In the genomic region with DNA sequence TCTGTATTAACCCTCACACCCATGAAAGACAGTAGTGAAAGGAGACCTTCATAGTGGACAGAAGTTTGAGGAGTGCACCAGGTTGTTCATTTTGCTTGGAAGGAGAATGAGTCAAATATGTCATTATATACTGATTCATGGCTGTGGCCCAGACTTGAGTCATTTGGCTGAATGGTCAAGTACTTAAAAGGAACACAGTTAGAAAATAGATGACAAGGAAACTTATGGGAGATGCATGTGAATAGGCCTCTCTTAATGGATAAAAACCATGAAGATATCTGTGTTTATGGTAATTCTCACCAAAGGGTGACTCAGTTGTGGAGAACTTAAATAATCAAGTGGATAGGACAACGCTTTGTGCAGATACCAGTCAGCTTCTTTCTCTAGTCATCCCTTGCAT, we compare ENCODE assay signal across 15 cellular contexts.
A peak's percentile ranks its signal among the peaks of the same experiment; 100 is the strongest.
DNase-seq lines count a peak whose midpoint lies in the region; ATAC-seq and TF ChIP-seq lines count a peak whose summit lies in the region.
"Had no signal": no experiment of that assay in that cellular context is flagged by ENCODE, and none has a peak within 500 bp of the region (broad histone marks: within the 10 kb centered on the region; RNA-seq: fewer than 3 reads in every experiment).

No MANE protein-coding gene starts in this region.

- H3K27ac ChIP-seq in mesenchymal stem cell (ENCODE audit: low read length, poor library complexity, severe bottlenecking): no peak overlapping the region

- no peak overlapping the region for H3K18ac ChIP-seq in mesenchymal stem cell (ENCODE audit: low read depth in 1 of 2, low read length in 2 of 2)

- DNase-seq in HT1080 (ENCODE audit: low read depth): peak; percentile 68
- peak; percentile 48 for DNase-seq in RPMI7951 (ENCODE audit: low read depth)
- peak; percentile 77 for DNase-seq in epithelial cell of esophagus (ENCODE audit: low read depth)
- DNase-seq in mesenchymal stem cell: peak; percentile 45
- no peak for DNase-seq in stimulated activated CD8-positive, alpha-beta memory T cell treated with anti-CD3 and anti-CD28 coated beads, Interleukin-4, amount 100 ng/mL, for 48 hours
- DNase-seq in OCI-M2 (lab: John Stamatoyannopoulos, UW; ENCODE audit: unreplicated experiment): no peak
- DNase-seq: C1 segment of cervical spinal cord; CD4-positive, alpha-beta T cell; DMS153; DMS79 treated with DMSO at 0.1 percent for 48 hours; EL; GDM1; GOT3; H9 had no signal

- H3K27me3 ChIP-seq in mesenchymal stem cell (ENCODE audit: control insufficient read depth in 1 of 2, insufficient read depth in 1 of 2, low read length in 2 of 2): no peaks in the 10 kb centered on the region

- H4K8ac ChIP-seq in mesenchymal stem cell (ENCODE audit: low read length): no peak overlapping the region

- H3K4me2 ChIP-seq in mesenchymal stem cell (ENCODE audit: low read length, poor library complexity, severe bottlenecking): no peak overlapping the region

- H2BK5ac ChIP-seq in mesenchymal stem cell (ENCODE audit: low read depth, low read length, poor library complexity, severe bottlenecking): no peak overlapping the region

- no peak overlapping the region for H3K4ac ChIP-seq in mesenchymal stem cell (ENCODE audit: low read depth in 1 of 2, low read length in 2 of 2)

- no peak overlapping the region for H3K9ac ChIP-seq in mesenchymal stem cell (ENCODE audit: low read length)

- no peak overlapping the region for H2AFZ ChIP-seq in mesenchymal stem cell (ENCODE audit: low read depth, low read length)

- H3K14ac ChIP-seq in mesenchymal stem cell (ENCODE audit: low read length in 2 of 2): no peak overlapping the region

- H2BK120ac ChIP-seq in mesenchymal stem cell (ENCODE audit: low read depth, low read length): no peak overlapping the region

- 21% methylated on average over 1 of the region's 1 CpG for WGBS in mesenchymal stem cell

- H3K79me1 ChIP-seq in mesenchymal stem cell (replicated peaks; ENCODE audit: low read length, poor library complexity, severe bottlenecking): no peaks in the 10 kb centered on the region

- no peak overlapping the region for H2BK15ac ChIP-seq in mesenchymal stem cell (ENCODE audit: low read depth, poor library complexity, severe bottlenecking)

- H2BK12ac ChIP-seq in mesenchymal stem cell (ENCODE audit: low read length in 2 of 2): no peak overlapping the region

- H3K23ac ChIP-seq in mesenchymal stem cell (ENCODE audit: low read length in 2 of 2): no peak overlapping the region

- no peaks in the 10 kb centered on the region for H3K4me1 ChIP-seq in mesenchymal stem cell (ENCODE audit: control insufficient read depth, insufficient read depth, low read depth, low read length)

- ATAC-seq in HG03159 (IDR thresholded peaks at IDR 0.05; ENCODE audit: unreplicated experiment): no peak

- H3K9me3 ChIP-seq in mesenchymal stem cell (ENCODE audit: control insufficient read depth, low read length): no peaks in the 10 kb centered on the region

- H4K91ac ChIP-seq in mesenchymal stem cell (ENCODE audit: low read length): no peak overlapping the region

- no peak for TF ChIP-seq CTCF in epithelial cell of esophagus (IDR thresholded peaks at IDR 0.05; ENCODE audit: insufficient read depth, low read depth, low read length, missing control alignments)

- H2AK5ac ChIP-seq in mesenchymal stem cell (ENCODE audit: low read length, severe bottlenecking): no peak overlapping the region

- no peaks in the 10 kb centered on the region for H3K36me3 ChIP-seq in mesenchymal stem cell (ENCODE audit: control insufficient read depth in 1 of 2, insufficient read depth in 2 of 2, low read depth in 1 of 2, low read length in 2 of 2)

- H3K4me3 ChIP-seq in epithelial cell of esophagus (ENCODE audit: low read length) (no peak overlapping the region), mesenchymal stem cell (ENCODE audit: insufficient read depth in 1 of 2, low read depth in 1 of 2, low read length in 2 of 2) (no peak overlapping the region)

Comparison
In these comparisons a context has a peak if more than half of its experiments do, and no peak if none do; other contexts are left out.
1. DNase-seq: peak in HT1080 (single experiment), RPMI7951 (single experiment), epithelial cell of esophagus (single experiment) and mesenchymal stem cell (single experiment); none in stimulated activated CD8-positive, alpha-beta memory T cell treated with anti-CD3 and anti-CD28 coated beads, Interleukin-4, amount 100 ng/mL, for 48 hours (single experiment) and OCI-M2 (single experiment).